ENCODE assay signal across 8 cellular contexts in the genomic region with DNA sequence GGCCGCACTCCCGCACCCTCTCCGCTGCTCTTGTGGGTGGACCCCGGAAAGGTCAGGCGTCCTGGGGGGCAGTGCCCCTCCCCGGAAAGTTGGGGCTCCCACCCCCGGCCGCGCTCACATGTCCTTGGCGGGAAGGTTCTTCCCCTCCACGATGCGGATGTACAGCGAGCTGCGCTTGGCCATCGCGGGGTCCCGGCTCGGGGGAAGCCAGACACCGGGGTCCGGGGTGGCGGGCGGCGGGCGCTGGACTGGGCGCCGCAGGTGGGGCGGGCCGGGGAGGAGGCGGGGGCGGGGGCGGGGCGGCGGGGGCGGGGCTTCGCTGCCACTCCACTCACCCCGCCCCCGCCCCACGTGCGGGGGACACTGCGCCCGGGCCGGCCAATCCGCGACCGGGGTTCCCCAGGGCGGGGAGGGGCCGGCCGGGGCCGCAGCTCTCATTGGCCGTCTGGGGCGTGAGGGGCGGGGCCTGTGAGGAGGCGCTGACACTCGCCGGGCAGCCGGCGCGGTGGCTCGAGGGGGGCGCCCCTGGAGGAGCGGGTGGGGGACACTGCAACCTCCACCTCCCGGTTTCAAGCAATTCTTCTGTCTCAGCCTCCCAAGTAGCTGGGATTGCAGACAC. TPM values are rescaled to one million over a fixed set of nuclear protein-coding genes. Genes with fewer than 3 reads are reported as not detected.
DNase-seq lines count a peak whose midpoint lies in the region; ATAC-seq, FAIRE-seq and TF ChIP-seq lines count a peak whose summit lies in the region.
"Not testable (repeated sequence)": the region's sequence is repeated elsewhere in the genome, so short reads cannot be mapped to it uniquely, and the experiment has no call there.

A gene (minus strand): TSS at position 250 of the 619 bp plus-strand sequence. CDS start 67 bp downstream, at position 183.

- H3K4me1 Mint-ChIP-seq in effector memory CD8-positive, alpha-beta T cell (ENCODE audit: low read depth in 2 of 2): not testable (repeated sequence)

- not testable (repeated sequence) for H3K79me2 ChIP-seq in smooth muscle cell (ENCODE audit: low read depth)

- not testable (repeated sequence) for H4K20me1 ChIP-seq in smooth muscle cell (ENCODE audit: low read depth)

- H3K4me3 Mint-ChIP-seq in effector memory CD8-positive, alpha-beta T cell: peak within 1 kb of the TSS in 1 of 2 donors; percentile 49

- H3K27me3 ChIP-seq in smooth muscle cell (ENCODE audit: low read depth): not testable (repeated sequence)

- not testable (repeated sequence) for H3K36me3 ChIP-seq in smooth muscle cell (ENCODE audit: low read depth)

- not testable (repeated sequence) for H3K4me3 ChIP-seq in lower leg skin (ENCODE audit: low read depth, poor library complexity, severe bottlenecking); smooth muscle cell

- not testable (repeated sequence) for H3K27ac Mint-ChIP-seq in effector memory CD8-positive, alpha-beta T cell

- intact Hi-C loops in lower leg skin (cut with DNase I; ENCODE audit: low total_unique reads): not testable (repeated sequence)

- H3K9me3 Mint-ChIP-seq in effector memory CD8-positive, alpha-beta T cell: not testable (repeated sequence)

- peak; percentile 51 for FAIRE-seq in GM19239 (lab: Jason Lieb, UNC)

- H3K27ac ChIP-seq in smooth muscle cell (ENCODE audit: low read depth): not testable (repeated sequence)

- not testable (repeated sequence) for H3K9me3 ChIP-seq in smooth muscle cell (replicated peaks; ENCODE audit: low read depth)

- WGBS in lower leg skin, 2 donors: no CpG with 5 or more reads among the region's 62 CpGs
- WGBS in smooth muscle cell (ENCODE audit: low lambda C conversion rate): 2% methylated on average over 7 of the region's 62 CpGs

- H3F3A ChIP-seq in smooth muscle cell (ENCODE audit: low read depth): not testable (repeated sequence)

- not testable (repeated sequence) for H3K4me1 ChIP-seq in smooth muscle cell (ENCODE audit: low read depth)

- H2AFZ ChIP-seq in smooth muscle cell (ENCODE audit: low read depth): not testable (repeated sequence)

- DNase-seq in Ammon's horn (ENCODE audit: low spot score) (peak; percentile 26), NCI-H226 (peak; percentile 1), lower leg skin (ENCODE audit: low spot score in 2 of 2) (peak; percentile 42 to 87)
- not testable (repeated sequence) for DNase-seq in GM19239 (ENCODE audit: insufficient read length, low spot score); smooth muscle cell (lab: John Stamatoyannopoulos, UW; ENCODE audit: unreplicated experiment)
- peak; percentile 80 for DNase-seq in activated CD8-positive, alpha-beta memory T cell treated with anti-CD3 and anti-CD28 coated beads, Interleukin-2, amount 50 U/mL, for 48 hours
- DNase-seq in effector memory CD8-positive, alpha-beta T cell: peak; percentile 32 to 61 (median 44)

- not testable (repeated sequence) for H3K9ac ChIP-seq in smooth muscle cell (ENCODE audit: low read depth)

- H3K27me3 Mint-ChIP-seq in effector memory CD8-positive, alpha-beta T cell: not testable (repeated sequence)

- TF ChIP-seq POLR2A in lower leg skin (IDR thresholded peaks at IDR 0.05): not testable (repeated sequence)

- TF ChIP-seq CTCF in lower leg skin (IDR thresholded peaks at IDR 0.05); smooth muscle cell (IDR thresholded peaks at IDR 0.05; ENCODE audit: borderline replicate concordance, insufficient read depth, poor library complexity, severe bottlenecking): not testable (repeated sequence)

- H3K36me3 Mint-ChIP-seq in effector memory CD8-positive, alpha-beta T cell (ENCODE audit: insufficient read depth): not testable (repeated sequence)

- peak; percentile 46 for ATAC-seq in HG02938 (IDR thresholded peaks at IDR 0.05; ENCODE audit: unreplicated experiment)
- ATAC-seq in effector memory CD8-positive, alpha-beta T cell (replicated peaks): peak; percentile 97

- H3K4me2 ChIP-seq in smooth muscle cell: peak within 1 kb of the TSS; percentile 65

RNA-seq across cellular contexts. Expression of the gene that starts here (rescaled TPM):
- 10 to 100 TPM; 12.9 to 32.0 (median 26.2) TPM for total RNA-seq in lower leg skin
- total RNA-seq in smooth muscle cell: 6.9 and 12.2 TPM in 2 replicates
- polyA plus RNA-seq in smooth muscle cell: 6.9 and 11.6 TPM in 2 replicates
